ENCODE assay signal across 9 cellular contexts in genomic region chr11:66071326-66071870, GRCh38. TPM values are rescaled to one million over a fixed set of nuclear protein-coding genes. Genes with fewer than 3 reads are reported as not detected.
DNase-seq lines count a peak whose midpoint lies in the region; ATAC-seq, FAIRE-seq and TF ChIP-seq lines count a peak whose summit lies in the region.
"Had no signal": no experiment of that assay in that cellular context is flagged by ENCODE, and none has a peak within 500 bp of the region (broad histone marks: within the 10 kb centered on the region; RNA-seq: fewer than 3 reads in every experiment).

No MANE protein-coding gene starts in this region.

- peak overlapping the region; percentile 85 for H3K9ac ChIP-seq in astrocyte (ENCODE audit: low read length)

- H3K27ac Mint-ChIP-seq in astrocyte (ENCODE audit: unreplicated experiment) = peak overlapping the region; percentile 93

- no peaks in the 10 kb centered on the region for H3K27me3 Mint-ChIP-seq in astrocyte (ENCODE audit: low read depth, unreplicated experiment)

- H3K27me3 ChIP-seq in left ventricle myocardium inferior (ENCODE audit: low read depth) (no peaks in the 10 kb centered on the region), astrocyte (ENCODE audit: insufficient read depth, low read length) (no peaks in the 10 kb centered on the region), lower lobe of right lung (ENCODE audit: low read depth) (no peaks in the 10 kb centered on the region), upper lobe of right lung (no peaks in the 10 kb centered on the region)

- TF ChIP-seq CTCF in left ventricle myocardium inferior (IDR thresholded peaks at IDR 0.05; ENCODE audit: borderline replicate concordance) (no peak), astrocyte (IDR thresholded peaks at IDR 0.05; ENCODE audit: insufficient read depth, low read depth, low read length) (no peak), lower lobe of right lung (IDR thresholded peaks at IDR 0.05) (no peak), upper lobe of right lung (IDR thresholded peaks at IDR 0.05) (no peak)

- ATAC-seq in left ventricle myocardium superior = no peak
- no peak for ATAC-seq in lower lobe of right lung
- no peak for ATAC-seq in upper lobe of right lung
- ATAC-seq in GM19023 (IDR thresholded peaks at IDR 0.05; ENCODE audit: unreplicated experiment) = no peak

- peaks cover 29% of the 10 kb centered on the region for H3K4me1 Mint-ChIP-seq in astrocyte (ENCODE audit: low read depth, unreplicated experiment)

- H3K9me3 ChIP-seq in left ventricle myocardium inferior (replicated peaks) = no peaks in the 10 kb centered on the region
- no peaks in the 10 kb centered on the region for H3K9me3 ChIP-seq in astrocyte (ENCODE audit: insufficient read depth, low read depth, low read length)
- H3K9me3 ChIP-seq in lower lobe of right lung = no peaks in the 10 kb centered on the region
- H3K9me3 ChIP-seq in upper lobe of right lung = no peaks in the 10 kb centered on the region

- H3K36me3 Mint-ChIP-seq in astrocyte (ENCODE audit: low read depth, unreplicated experiment) = peaks cover 9% of the 10 kb centered on the region

- H3K4me3 ChIP-seq in left ventricle myocardium inferior (peak overlapping the region; percentile 92), astrocyte (ENCODE audit: insufficient read depth, low read depth, low read length) (peak overlapping the region; percentile 80), lower lobe of right lung (peak overlapping the region; percentile 81), upper lobe of right lung (peak overlapping the region; percentile 82)

- H3K79me2 ChIP-seq in astrocyte (ENCODE audit: insufficient read depth, low read length) = peaks cover 57% of the 10 kb centered on the region

- H3K4me3 Mint-ChIP-seq in astrocyte (ENCODE audit: unreplicated experiment) = peak overlapping the region; percentile 93

- no peak for FAIRE-seq in astrocyte (lab: Jason Lieb, UNC)
- FAIRE-seq: GM18507 had no signal

- in situ Hi-C loops in ACHN (cut with HindIII; ENCODE audit: low pct_ligation_motif_present, low pct_unique_long_range_greater_than_20kb, low sequenced_read_pairs) = no loop called here

- H2AFZ ChIP-seq in astrocyte (ENCODE audit: low read depth, low read length) = no peak overlapping the region

- H3K4me2 ChIP-seq in astrocyte (ENCODE audit: low read length) = peak overlapping the region; percentile 92

- H3K9me3 Mint-ChIP-seq in astrocyte (ENCODE audit: unreplicated experiment) = no peaks in the 10 kb centered on the region

- peaks cover 58% of the 10 kb centered on the region for H4K20me1 ChIP-seq in astrocyte (ENCODE audit: insufficient read depth, low read length)

- intact Hi-C loops in left ventricle myocardium inferior (cut with micrococcal nuclease) (no loop called here), left ventricle myocardium superior (cut with micrococcal nuclease) (no loop called here), lower lobe of right lung (cut with DNase I) (no loop called here), upper lobe of right lung (cut with DNase I) (no loop called here)

- H3K4me1 ChIP-seq in left ventricle myocardium inferior (peaks cover 49% of the 10 kb centered on the region), astrocyte (ENCODE audit: insufficient read depth, low read length) (peaks cover 25% of the 10 kb centered on the region), lower lobe of right lung (peaks cover 40% of the 10 kb centered on the region), upper lobe of right lung (peaks cover 26% of the 10 kb centered on the region)

- H3K27ac ChIP-seq in left ventricle myocardium inferior (replicated peaks) = peak overlapping the region; percentile 94
- H3K27ac ChIP-seq in astrocyte (ENCODE audit: low read depth, low read length) = no peak overlapping the region
- peak overlapping the region; percentile 85 for H3K27ac ChIP-seq in lower lobe of right lung
- peak overlapping the region; percentile 83 for H3K27ac ChIP-seq in upper lobe of right lung

- DNase-seq in left ventricle myocardium inferior = no peak
- no peak for DNase-seq in left ventricle myocardium superior
- DNase-seq in astrocyte (ENCODE audit: low read depth) = no peak
- DNase-seq in lower lobe of right lung = no peak
- no peak for DNase-seq in upper lobe of right lung
- DNase-seq in UCSD-AML1 (lab: John Stamatoyannopoulos, UW; ENCODE audit: unreplicated experiment) = no peak
- DNase-seq in ACHN = no peak

- peaks cover 46% of the 10 kb centered on the region for H3K36me3 ChIP-seq in left ventricle myocardium inferior
- H3K36me3 ChIP-seq in astrocyte (ENCODE audit: insufficient read depth, low read length) = peaks cover 37% of the 10 kb centered on the region
- H3K36me3 ChIP-seq in lower lobe of right lung = peaks cover 47% of the 10 kb centered on the region
- H3K36me3 ChIP-seq in upper lobe of right lung = peaks cover 35% of the 10 kb centered on the region

RNA-seq across cellular contexts. Expression of gene PACS1, which starts 1.3 kb away (rescaled TPM):
- 54.9 TPM for total RNA-seq in left ventricle myocardium inferior
- 59.0 TPM for total RNA-seq in left ventricle myocardium superior
- total RNA-seq in astrocyte = 86.0 and 86.9 TPM in 2 replicates
- 50.8 TPM for total RNA-seq in lower lobe of right lung
- total RNA-seq in upper lobe of right lung = 55.9 TPM

RNA-seq across cellular contexts. Expression of gene SF3B2, which starts 19.2 kb away (rescaled TPM):
- 75.5 TPM for total RNA-seq in left ventricle myocardium inferior
- 70.4 TPM for total RNA-seq in left ventricle myocardium superior
- 169 and 170 TPM in 2 replicates for total RNA-seq in astrocyte
- 145 TPM for total RNA-seq in lower lobe of right lung
- total RNA-seq in upper lobe of right lung = 149 TPM

RNA-seq across cellular contexts. Expression of gene GAL3ST3, which starts 22.4 kb away (rescaled TPM):
- total RNA-seq in left ventricle myocardium inferior = 1.3 TPM
- total RNA-seq in left ventricle myocardium superior = 3.5 TPM
- 0.46 and 0.61 TPM in 2 replicates for total RNA-seq in astrocyte
- not detected for total RNA-seq in lower lobe of right lung
- not detected for total RNA-seq in upper lobe of right lung

RNA-seq across cellular contexts. Expression of gene CATSPER1, which starts 45.1 kb away (rescaled TPM):
- total RNA-seq in left ventricle myocardium inferior = not detected
- total RNA-seq in left ventricle myocardium superior = not detected
- 0.45 TPM in 1 of 2 replicates, not detected in the other for total RNA-seq in astrocyte
- 3.6 TPM for total RNA-seq in lower lobe of right lung
- 3.4 TPM for total RNA-seq in upper lobe of right lung

RNA-seq across cellular contexts. Expression of gene CST6, which starts 59.6 kb away (rescaled TPM):
- total RNA-seq in left ventricle myocardium inferior (not detected), left ventricle myocardium superior (not detected), astrocyte (not detected in 2 replicates), lower lobe of right lung (11.0 TPM), upper lobe of right lung (23.7 TPM)
